1 cellular context compared by ENCODE assay signal in genomic region chr19:19865750-19866598, GRCh38.
TF ChIP-seq lines count a peak whose summit lies in the region.

Gene ZNF253 (plus strand): TSS chr19:19865882. CDS start chr19:19865997, 115 bp downstream.

TF ChIP-seq in K562, 482 proteins besides CTCF, POLR2A, EP300 and RAD21 (continued from another document and continues in another):
- TF ChIP-seq ASH1L (IDR thresholded peaks at IDR 0.05; ENCODE audit: borderline replicate concordance, low read depth, partially characterized antibody) (peak; percentile 84), ZNF212 (CRISPR knock-in tag; IDR thresholded peaks at IDR 0.05) (no peak), ARNT (IDR thresholded peaks at IDR 0.05) (no peak), MCM2 (IDR thresholded peaks at IDR 0.05; ENCODE audit: low read depth) (no peak), ZFP30 (CRISPR knock-in tag; IDR thresholded peaks at IDR 0.05; ENCODE audit: borderline replicate concordance) (no peak), KAT2B (IDR thresholded peaks at IDR 0.05; ENCODE audit: low read depth, low read length) (no peak), ZNF639 (CRISPR knock-in tag; conservative IDR thresholded peaks at IDR 0.05 in 1 of 2, IDR thresholded peaks at IDR 0.05 in 1 of 2) (peak in 1 of 2 experiments; percentile 27; a peak in 1 of 4 replicates), ETS2 (tag; IDR thresholded peaks at IDR 0.05; ENCODE audit: borderline replicate concordance, poor library complexity, severe bottlenecking) (no peak), CCNT2 (IDR thresholded peaks at IDR 0.05; ENCODE audit: borderline replicate concordance, extremely low read depth, insufficient read length, low read depth, low read length) (no peak), ZNF23 (CRISPR knock-in tag; IDR thresholded peaks at IDR 0.05) (no peak), BRD9 (IDR thresholded peaks at IDR 0.05; ENCODE audit: low read depth, partially characterized antibody) (peak; percentile 59), HDAC6 (IDR thresholded peaks at IDR 0.05; ENCODE audit: low read depth, low read length) (no peak), STAG1 (CRISPR knock-in tag; IDR thresholded peaks at IDR 0.05; ENCODE audit: borderline replicate concordance) (0 out of 2 replicates have a peak, but pooled peaks have one; percentile 9), BRF1 (IDR thresholded peaks at IDR 0.05; ENCODE audit: borderline replicate concordance, extremely low read depth, insufficient read length) (no peak), CHD2 (IDR thresholded peaks at IDR 0.05; ENCODE audit: low read depth, low read length) (peak; percentile 61), SAFB (IDR thresholded peaks at IDR 0.05; ENCODE audit: borderline replicate concordance, low read depth, low read length) (no peak), YBX1 (IDR thresholded peaks at IDR 0.05) (no peak), ZNF197 (CRISPR knock-in tag; IDR thresholded peaks at IDR 0.05; ENCODE audit: low read depth) (no peak), HDAC2 (IDR thresholded peaks at IDR 0.05) (peak; percentile 55; the same call in 1 of the 2 replicates), TRIM24 (IDR thresholded peaks at IDR 0.05) (no peak), ZNF76 (CRISPR knock-in tag; IDR thresholded peaks at IDR 0.05; ENCODE audit: borderline replicate concordance) (no peak), ZFP36 (IDR thresholded peaks at IDR 0.05; ENCODE audit: low read depth, low read length, partially characterized antibody) (no peak), SUPT5H (IDR thresholded peaks at IDR 0.05) (peak; percentile 95), ZBTB8A (IDR thresholded peaks at IDR 0.05; ENCODE audit: partially characterized antibody) (no peak), TCFL5 (CRISPR knock-in tag; conservative IDR thresholded peaks at IDR 0.05) (no peak), EZH2 (IDR thresholded peaks at IDR 0.05; ENCODE audit: borderline replicate concordance, low read depth, low read length) (no peak), ZNF584 (CRISPR knock-in tag; IDR thresholded peaks at IDR 0.05; ENCODE audit: low read depth) (no peak), KLF6 (CRISPR knock-in tag; IDR thresholded peaks at IDR 0.05; ENCODE audit: borderline replicate concordance) (no peak), BDP1 (IDR thresholded peaks at IDR 0.05; ENCODE audit: insufficient read depth, insufficient read length) (no peak), ZNF217 (CRISPR knock-in tag; IDR thresholded peaks at IDR 0.05) (no peak), ZNF586 (CRISPR knock-in tag; conservative IDR thresholded peaks at IDR 0.05) (no peak), ZNF444 (CRISPR knock-in tag; IDR thresholded peaks at IDR 0.05) (no peak), TAF9B (IDR thresholded peaks at IDR 0.05; ENCODE audit: partially characterized antibody) (peak; percentile 89), CHCHD3 (CRISPR knock-in tag; IDR thresholded peaks at IDR 0.05) (no peak; the same call in 1 of the 2 replicates), NFE2 (IDR thresholded peaks at IDR 0.05; ENCODE audit: low read depth) (no peak), EP400 (IDR thresholded peaks at IDR 0.05) (peak; percentile 89), FIP1L1 (IDR thresholded peaks at IDR 0.05; ENCODE audit: low read depth, low read length, poor library complexity, severe bottlenecking) (no peak), SP2 (IDR thresholded peaks at IDR 0.05; ENCODE audit: extremely low read depth, low read depth, low read length, poor library complexity, severe bottlenecking) (peak; percentile 26), JUN (IDR thresholded peaks at IDR 0.05; ENCODE audit: borderline replicate concordance, low read depth, low read length) (peak; percentile 5; the same call in 1 of the 2 replicates), JUN (CRISPR knock-in tag; IDR thresholded peaks at IDR 0.05; ENCODE audit: borderline replicate concordance) (no peak)
- TF ChIP-seq, protein P1, sequence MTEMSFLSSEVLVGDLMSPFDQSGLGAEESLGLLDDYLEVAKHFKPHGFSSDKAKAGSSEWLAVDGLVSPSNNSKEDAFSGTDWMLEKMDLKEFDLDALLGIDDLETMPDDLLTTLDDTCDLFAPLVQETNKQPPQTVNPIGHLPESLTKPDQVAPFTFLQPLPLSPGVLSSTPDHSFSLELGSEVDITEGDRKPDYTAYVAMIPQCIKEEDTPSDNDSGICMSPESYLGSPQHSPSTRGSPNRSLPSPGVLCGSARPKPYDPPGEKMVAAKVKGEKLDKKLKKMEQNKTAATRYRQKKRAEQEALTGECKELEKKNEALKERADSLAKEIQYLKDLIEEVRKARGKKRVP (CRISPR knock-in tag; IDR thresholded peaks at IDR 0.05): no peak
- TF ChIP-seq, protein P2, sequence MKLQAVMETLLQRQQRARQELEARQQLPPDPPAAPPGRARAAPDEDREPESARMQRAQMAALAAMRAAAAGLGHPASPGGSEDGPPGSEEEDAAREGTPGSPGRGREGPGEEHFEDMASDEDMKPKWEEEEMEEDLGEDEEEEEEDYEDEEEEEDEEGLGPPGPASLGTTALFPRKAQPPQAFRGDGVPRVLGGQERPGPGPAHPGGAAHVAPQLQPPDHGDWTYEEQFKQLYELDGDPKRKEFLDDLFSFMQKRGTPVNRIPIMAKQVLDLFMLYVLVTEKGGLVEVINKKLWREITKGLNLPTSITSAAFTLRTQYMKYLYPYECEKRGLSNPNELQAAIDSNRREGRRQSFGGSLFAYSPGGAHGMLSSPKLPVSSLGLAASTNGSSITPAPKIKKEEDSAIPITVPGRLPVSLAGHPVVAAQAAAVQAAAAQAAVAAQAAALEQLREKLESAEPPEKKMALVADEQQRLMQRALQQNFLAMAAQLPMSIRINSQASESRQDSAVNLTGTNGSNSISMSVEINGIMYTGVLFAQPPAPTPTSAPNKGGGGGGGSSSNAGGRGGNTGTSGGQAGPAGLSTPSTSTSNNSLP (IDR thresholded peaks at IDR 0.05; ENCODE audit: borderline replicate concordance, low read depth, low read length): no peak
- TF ChIP-seq, protein P3, sequence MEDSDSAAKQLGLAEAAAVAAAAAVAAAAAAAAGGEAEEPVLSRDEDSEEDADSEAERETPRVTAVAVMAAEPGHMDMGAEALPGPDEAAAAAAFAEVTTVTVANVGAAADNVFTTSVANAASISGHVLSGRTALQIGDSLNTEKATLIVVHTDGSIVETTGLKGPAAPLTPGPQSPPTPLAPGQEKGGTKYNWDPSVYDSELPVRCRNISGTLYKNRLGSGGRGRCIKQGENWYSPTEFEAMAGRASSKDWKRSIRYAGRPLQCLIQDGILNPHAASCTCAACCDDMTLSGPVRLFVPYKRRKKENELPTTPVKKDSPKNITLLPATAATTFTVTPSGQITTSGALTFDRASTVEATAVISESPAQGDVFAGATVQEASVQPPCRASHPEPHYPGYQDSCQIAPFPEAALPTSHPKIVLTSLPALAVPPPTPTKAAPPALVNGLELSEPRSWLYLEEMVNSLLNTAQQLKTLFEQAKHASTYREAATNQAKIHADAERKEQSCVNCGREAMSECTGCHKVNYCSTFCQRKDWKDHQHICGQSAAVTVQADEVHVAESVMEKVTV (CRISPR knock-in tag; IDR thresholded peaks at IDR 0.05): no peak
- TF ChIP-seq, protein P4, sequence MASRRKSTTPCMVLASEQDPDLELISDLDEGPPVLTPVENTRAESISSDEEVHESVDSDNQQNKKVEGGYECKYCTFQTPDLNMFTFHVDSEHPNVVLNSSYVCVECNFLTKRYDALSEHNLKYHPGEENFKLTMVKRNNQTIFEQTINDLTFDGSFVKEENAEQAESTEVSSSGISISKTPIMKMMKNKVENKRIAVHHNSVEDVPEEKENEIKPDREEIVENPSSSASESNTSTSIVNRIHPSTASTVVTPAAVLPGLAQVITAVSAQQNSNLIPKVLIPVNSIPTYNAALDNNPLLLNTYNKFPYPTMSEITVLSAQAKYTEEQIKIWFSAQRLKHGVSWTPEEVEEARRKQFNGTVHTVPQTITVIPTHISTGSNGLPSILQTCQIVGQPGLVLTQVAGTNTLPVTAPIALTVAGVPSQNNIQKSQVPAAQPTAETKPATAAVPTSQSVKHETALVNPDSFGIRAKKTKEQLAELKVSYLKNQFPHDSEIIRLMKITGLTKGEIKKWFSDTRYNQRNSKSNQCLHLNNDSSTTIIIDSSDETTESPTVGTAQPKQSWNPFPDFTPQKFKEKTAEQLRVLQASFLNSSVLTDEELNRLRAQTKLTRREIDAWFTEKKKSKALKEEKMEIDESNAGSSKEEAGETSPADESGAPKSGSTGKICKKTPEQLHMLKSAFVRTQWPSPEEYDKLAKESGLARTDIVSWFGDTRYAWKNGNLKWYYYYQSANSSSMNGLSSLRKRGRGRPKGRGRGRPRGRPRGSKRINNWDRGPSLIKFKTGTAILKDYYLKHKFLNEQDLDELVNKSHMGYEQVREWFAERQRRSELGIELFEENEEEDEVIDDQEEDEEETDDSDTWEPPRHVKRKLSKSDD (conservative IDR thresholded peaks at IDR 0.05; ENCODE audit: low read length): no peak
- TF ChIP-seq, protein P5, sequence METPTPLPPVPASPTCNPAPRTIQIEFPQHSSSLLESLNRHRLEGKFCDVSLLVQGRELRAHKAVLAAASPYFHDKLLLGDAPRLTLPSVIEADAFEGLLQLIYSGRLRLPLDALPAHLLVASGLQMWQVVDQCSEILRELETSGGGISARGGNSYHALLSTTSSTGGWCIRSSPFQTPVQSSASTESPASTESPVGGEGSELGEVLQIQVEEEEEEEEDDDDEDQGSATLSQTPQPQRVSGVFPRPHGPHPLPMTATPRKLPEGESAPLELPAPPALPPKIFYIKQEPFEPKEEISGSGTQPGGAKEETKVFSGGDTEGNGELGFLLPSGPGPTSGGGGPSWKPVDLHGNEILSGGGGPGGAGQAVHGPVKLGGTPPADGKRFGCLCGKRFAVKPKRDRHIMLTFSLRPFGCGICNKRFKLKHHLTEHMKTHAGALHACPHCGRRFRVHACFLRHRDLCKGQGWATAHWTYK (CRISPR knock-in tag; IDR thresholded peaks at IDR 0.05): no peak
- TF ChIP-seq, protein P6, sequence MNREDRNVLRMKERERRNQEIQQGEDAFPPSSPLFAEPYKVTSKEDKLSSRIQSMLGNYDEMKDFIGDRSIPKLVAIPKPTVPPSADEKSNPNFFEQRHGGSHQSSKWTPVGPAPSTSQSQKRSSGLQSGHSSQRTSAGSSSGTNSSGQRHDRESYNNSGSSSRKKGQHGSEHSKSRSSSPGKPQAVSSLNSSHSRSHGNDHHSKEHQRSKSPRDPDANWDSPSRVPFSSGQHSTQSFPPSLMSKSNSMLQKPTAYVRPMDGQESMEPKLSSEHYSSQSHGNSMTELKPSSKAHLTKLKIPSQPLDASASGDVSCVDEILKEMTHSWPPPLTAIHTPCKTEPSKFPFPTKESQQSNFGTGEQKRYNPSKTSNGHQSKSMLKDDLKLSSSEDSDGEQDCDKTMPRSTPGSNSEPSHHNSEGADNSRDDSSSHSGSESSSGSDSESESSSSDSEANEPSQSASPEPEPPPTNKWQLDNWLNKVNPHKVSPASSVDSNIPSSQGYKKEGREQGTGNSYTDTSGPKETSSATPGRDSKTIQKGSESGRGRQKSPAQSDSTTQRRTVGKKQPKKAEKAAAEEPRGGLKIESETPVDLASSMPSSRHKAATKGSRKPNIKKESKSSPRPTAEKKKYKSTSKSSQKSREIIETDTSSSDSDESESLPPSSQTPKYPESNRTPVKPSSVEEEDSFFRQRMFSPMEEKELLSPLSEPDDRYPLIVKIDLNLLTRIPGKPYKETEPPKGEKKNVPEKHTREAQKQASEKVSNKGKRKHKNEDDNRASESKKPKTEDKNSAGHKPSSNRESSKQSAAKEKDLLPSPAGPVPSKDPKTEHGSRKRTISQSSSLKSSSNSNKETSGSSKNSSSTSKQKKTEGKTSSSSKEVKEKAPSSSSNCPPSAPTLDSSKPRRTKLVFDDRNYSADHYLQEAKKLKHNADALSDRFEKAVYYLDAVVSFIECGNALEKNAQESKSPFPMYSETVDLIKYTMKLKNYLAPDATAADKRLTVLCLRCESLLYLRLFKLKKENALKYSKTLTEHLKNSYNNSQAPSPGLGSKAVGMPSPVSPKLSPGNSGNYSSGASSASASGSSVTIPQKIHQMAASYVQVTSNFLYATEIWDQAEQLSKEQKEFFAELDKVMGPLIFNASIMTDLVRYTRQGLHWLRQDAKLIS (CRISPR knock-in tag; IDR thresholded peaks at IDR 0.05): peak; percentile 35; the same call in 1 of the 2 replicates
- TF ChIP-seq, protein P7, sequence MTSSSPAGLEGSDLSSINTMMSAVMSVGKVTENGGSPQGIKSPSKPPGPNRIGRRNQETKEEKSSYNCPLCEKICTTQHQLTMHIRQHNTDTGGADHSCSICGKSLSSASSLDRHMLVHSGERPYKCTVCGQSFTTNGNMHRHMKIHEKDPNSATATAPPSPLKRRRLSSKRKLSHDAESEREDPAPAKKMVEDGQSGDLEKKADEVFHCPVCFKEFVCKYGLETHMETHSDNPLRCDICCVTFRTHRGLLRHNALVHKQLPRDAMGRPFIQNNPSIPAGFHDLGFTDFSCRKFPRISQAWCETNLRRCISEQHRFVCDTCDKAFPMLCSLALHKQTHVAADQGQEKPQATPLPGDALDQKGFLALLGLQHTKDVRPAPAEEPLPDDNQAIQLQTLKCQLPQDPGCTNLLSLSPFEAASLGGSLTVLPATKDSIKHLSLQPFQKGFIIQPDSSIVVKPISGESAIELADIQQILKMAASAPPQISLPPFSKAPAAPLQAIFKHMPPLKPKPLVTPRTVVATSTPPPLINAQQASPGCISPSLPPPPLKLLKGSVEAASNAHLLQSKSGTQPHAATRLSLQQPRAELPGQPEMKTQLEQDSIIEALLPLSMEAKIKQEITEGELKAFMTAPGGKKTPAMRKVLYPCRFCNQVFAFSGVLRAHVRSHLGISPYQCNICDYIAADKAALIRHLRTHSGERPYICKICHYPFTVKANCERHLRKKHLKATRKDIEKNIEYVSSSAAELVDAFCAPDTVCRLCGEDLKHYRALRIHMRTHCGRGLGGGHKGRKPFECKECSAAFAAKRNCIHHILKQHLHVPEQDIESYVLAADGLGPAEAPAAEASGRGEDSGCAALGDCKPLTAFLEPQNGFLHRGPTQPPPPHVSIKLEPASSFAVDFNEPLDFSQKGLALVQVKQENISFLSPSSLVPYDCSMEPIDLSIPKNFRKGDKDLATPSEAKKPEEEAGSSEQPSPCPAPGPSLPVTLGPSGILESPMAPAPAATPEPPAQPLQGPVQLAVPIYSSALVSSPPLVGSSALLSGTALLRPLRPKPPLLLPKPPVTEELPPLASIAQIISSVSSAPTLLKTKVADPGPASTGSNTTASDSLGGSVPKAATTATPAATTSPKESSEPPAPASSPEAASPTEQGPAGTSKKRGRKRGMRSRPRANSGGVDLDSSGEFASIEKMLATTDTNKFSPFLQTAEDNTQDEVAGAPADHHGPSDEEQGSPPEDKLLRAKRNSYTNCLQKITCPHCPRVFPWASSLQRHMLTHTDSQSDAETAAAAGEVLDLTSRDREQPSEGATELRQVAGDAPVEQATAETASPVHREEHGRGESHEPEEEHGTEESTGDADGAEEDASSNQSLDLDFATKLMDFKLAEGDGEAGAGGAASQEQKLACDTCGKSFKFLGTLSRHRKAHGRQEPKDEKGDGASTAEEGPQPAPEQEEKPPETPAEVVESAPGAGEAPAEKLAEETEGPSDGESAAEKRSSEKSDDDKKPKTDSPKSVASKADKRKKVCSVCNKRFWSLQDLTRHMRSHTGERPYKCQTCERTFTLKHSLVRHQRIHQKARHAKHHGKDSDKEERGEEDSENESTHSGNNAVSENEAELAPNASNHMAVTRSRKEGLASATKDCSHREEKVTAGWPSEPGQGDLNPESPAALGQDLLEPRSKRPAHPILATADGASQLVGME (CRISPR knock-in tag; IDR thresholded peaks at IDR 0.05): 0 out of 2 replicates have a peak, but pooled peaks have one; percentile 19
